In the genomic region with DNA sequence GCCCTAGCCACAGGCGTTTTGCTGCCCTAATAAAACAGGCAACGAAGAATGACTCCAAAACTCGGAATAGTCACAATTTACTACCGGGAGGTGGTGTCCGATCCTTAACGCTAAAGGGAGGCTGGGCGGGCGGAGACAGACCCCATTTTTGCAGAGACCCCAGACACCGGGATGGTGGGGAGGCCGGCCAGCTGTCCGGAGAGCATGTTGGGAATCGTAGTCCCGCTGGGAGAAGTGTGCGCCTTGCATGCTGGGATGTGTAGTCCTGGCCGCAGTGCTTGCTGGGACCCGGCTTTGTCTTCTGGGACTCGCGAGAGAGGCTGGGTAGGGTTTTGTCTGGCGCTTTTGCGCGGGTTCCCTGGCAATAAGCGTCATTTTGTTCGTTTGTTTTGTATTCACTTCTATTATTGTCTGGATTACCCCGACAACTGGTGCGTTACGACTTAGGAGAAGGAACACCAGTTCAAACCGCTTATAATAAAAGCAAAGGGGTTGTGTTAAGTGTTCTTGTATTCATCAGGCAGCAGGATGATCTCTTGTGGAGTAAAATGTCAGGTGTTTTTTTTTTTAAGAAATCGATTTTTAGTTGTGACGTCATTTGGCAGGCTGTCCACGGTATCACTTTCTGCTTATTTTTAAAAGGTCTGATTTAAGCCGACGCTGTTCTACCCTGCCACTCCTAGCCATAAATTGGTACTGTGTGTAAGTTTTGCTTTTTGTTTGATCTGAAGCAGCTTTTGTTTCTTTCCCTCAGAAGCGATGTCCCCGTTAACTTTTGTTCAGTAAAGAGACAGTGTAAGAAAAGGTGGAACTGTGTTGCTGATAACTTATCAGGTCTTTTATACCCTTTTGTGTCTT, we compare ENCODE assay signal across 1 cellular context.
TF ChIP-seq lines count a peak whose summit lies in the region.

No MANE protein-coding gene starts in this region.

TF ChIP-seq in IMR-90, 13 proteins besides CTCF, POLR2A, EP300 and RAD21 (continued from another document):
- TF ChIP-seq, protein P1, sequence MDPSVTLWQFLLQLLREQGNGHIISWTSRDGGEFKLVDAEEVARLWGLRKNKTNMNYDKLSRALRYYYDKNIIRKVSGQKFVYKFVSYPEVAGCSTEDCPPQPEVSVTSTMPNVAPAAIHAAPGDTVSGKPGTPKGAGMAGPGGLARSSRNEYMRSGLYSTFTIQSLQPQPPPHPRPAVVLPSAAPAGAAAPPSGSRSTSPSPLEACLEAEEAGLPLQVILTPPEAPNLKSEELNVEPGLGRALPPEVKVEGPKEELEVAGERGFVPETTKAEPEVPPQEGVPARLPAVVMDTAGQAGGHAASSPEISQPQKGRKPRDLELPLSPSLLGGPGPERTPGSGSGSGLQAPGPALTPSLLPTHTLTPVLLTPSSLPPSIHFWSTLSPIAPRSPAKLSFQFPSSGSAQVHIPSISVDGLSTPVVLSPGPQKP (IDR thresholded peaks at IDR 0.05; ENCODE audit: borderline replicate concordance, low read depth, low read length): no peak
